In genomic region chr5:116576043-116576713, GRCh38 we compare ENCODE assay signal across 1 cellular context.
TF ChIP-seq lines count a peak whose summit lies in the region.

No MANE protein-coding gene starts in this region.

TF ChIP-seq in HEK293, 187 proteins besides CTCF, POLR2A, EP300 and RAD21 (continued from another document):
- TF ChIP-seq TSHZ1 (tag by site-specific recombination; IDR thresholded peaks at IDR 0.05; ENCODE audit: borderline replicate concordance) (no peak), ZNF223 (tag by site-specific recombination; IDR thresholded peaks at IDR 0.05) (no peak), ZNF354C (tag by site-specific recombination; IDR thresholded peaks at IDR 0.05; ENCODE audit: borderline replicate concordance, low read depth) (no peak), YY2 (tag by site-specific recombination; IDR thresholded peaks at IDR 0.05) (no peak), KLF9 (tag by site-specific recombination; IDR thresholded peaks at IDR 0.05; ENCODE audit: low read depth) (peak; percentile 68), ZBTB26 (tag by site-specific recombination; optimal IDR thresholded peaks at IDR 0.05) (peak; percentile 59), ZNF16 (tag by site-specific recombination; IDR thresholded peaks at IDR 0.05; ENCODE audit: low read depth) (no peak), ZNF366 (tag by site-specific recombination; conservative IDR thresholded peaks at IDR 0.05) (no peak; the same call in 1 of the 2 replicates), ZNF433 (tag by site-specific recombination; IDR thresholded peaks at IDR 0.05; ENCODE audit: low read depth) (no peak), ZNF843 (tag by site-specific recombination; IDR thresholded peaks at IDR 0.05) (no peak), FEZF1 (tag by site-specific recombination; IDR thresholded peaks at IDR 0.05) (peak; percentile 52), PRDM10 (tag by site-specific recombination; IDR thresholded peaks at IDR 0.05) (peak; percentile 82), KLF1 (tag by site-specific recombination; IDR thresholded peaks at IDR 0.05) (0 out of 2 replicates have a peak, but pooled peaks have one; percentile 8), ZNF837 (tag by site-specific recombination; IDR thresholded peaks at IDR 0.05) (no peak), ZBTB17 (tag by site-specific recombination; IDR thresholded peaks at IDR 0.05) (0 out of 2 replicates have a peak, but pooled peaks have one; percentile 11), ZFP3 (tag by site-specific recombination; IDR thresholded peaks at IDR 0.05; ENCODE audit: low read depth) (no peak), PATZ1 (tag by site-specific recombination; IDR thresholded peaks at IDR 0.05) (peak; percentile 85), ZNF280C (tag by site-specific recombination; IDR thresholded peaks at IDR 0.05) (no peak), ZNF169 (tag by site-specific recombination; IDR thresholded peaks at IDR 0.05) (no peak), ZNF645 (tag by site-specific recombination; IDR thresholded peaks at IDR 0.05) (no peak), ZNF558 (tag by site-specific recombination; IDR thresholded peaks at IDR 0.05) (0 out of 2 replicates have a peak, but pooled peaks have one; percentile 39)
